Comparison of ENCODE assay signal across 20 cellular contexts in the genomic region with DNA sequence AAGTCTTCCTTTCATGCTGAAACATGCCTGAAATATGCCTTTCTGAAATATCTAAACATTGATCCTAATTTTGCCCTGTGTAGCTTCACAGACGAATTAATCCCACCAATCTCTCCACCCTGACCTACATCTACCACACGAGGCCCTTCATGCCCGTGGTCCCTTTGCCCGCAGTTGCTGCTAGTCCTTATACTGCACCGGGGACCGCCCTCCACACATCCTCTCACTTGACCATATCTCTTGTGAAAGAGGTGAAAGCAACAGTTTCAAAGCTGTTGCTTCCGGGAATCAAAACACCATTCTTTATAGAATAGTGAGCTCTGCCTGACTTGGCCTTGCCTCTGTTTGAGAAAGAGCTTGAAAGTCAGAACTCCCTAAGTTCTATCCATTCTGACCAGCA.
"Had no signal": no experiment of that assay in that cellular context is flagged by ENCODE, and none has a peak within 500 bp of the region (broad histone marks: within the 10 kb centered on the region; RNA-seq: fewer than 3 reads in every experiment).

No MANE protein-coding gene starts in this region.

- H3K4me3 ChIP-seq: MG63 had no signal

- H3K27ac ChIP-seq: WERI-Rb-1 had no signal

- H3K27me3 ChIP-seq: MG63 had no signal

- ATAC-seq: activated CD4-positive, alpha-beta T cell treated with anti-CD3 and anti-CD28 coated beads for 36 hours; activated T-helper 17 cell treated with anti-CD3 and anti-CD28 coated beads, Interleukin-2, amount 50 U/mL, for 72 hours; PC-3 had no signal

- H3K9me3 ChIP-seq: MG63 had no signal

- DNase-seq: activated CD4-positive, alpha-beta memory T cell treated with anti-CD3 and anti-CD28 coated beads, Interleukin-2, amount 10 ng/mL, durations not matched to agents 7 days and 5 days; activated CD4-positive, alpha-beta T cell treated with anti-CD3 and anti-CD28 coated beads for 36 hours; activated CD4-positive, alpha-beta T cell treated with anti-CD3 and anti-CD28 coated beads, Interleukin-2, amount 50 U/mL, for 1 hour; activated gamma-delta T cell; activated naive CD4-positive, alpha-beta T cell treated with anti-CD3 and anti-CD28 coated beads for 36 hours; activated T-cell treated with anti-CD3 and anti-CD28 coated beads for 4 hours; activated T-cell treated with anti-CD3 and anti-CD28 coated beads, Interleukin-2, amount 50 U/mL, for 48 hours; amygdala; MG63; NCI-H1092 treated with DMSO at 0.1 percent for 48 hours; NCI-H1417 treated with DMSO at 0.1 percent for 48 hours; NCI-H1694 treated with DMSO at 0.1 percent for 48 hours; NCI-H2081; NCI-H446; NCI-H524; PC-3; SHP77 treated with DMSO at 0.1 percent for 48 hours; T-helper 1 cell; WERI-Rb-1 had no signal

- H3K36me3 ChIP-seq: MG63, WERI-Rb-1 had no signal
